In genomic region chr22:29030016-29030617, GRCh38 we compare ENCODE assay signal across 8 cellular contexts. TPM values are rescaled to one million over a fixed set of nuclear protein-coding genes. Genes with fewer than 3 reads are reported as not detected.
DNase-seq lines count a peak whose midpoint lies in the region; ATAC-seq and TF ChIP-seq lines count a peak whose summit lies in the region.

No MANE protein-coding gene starts in this region.

- H3K36me3 ChIP-seq in NT2/D1 (ENCODE audit: insufficient read depth, insufficient read length, low read length) (peaks cover 12% of the 10 kb centered on the region), osteoblast (ENCODE audit: insufficient read depth, low read length) (no peaks in the 10 kb centered on the region)

- DNase-seq in NT2/D1 (ENCODE audit: low read depth, low spot score): no peak
- peak; percentile 22 for DNase-seq in epithelial cell of esophagus (ENCODE audit: low read depth)
- no peak for DNase-seq in osteoblast (ENCODE audit: insufficient read length, low spot score, missing footprints)
- no peak for DNase-seq in activated CD8-positive, alpha-beta memory T cell treated with anti-CD3 and anti-CD28 coated beads, Interleukin-2, amount 50 U/mL, for 4 hours
- DNase-seq in ureter (ENCODE audit: low spot score): no peak

- H3K79me2 ChIP-seq in osteoblast (ENCODE audit: insufficient read depth, low read length): peaks cover 3% of the 10 kb centered on the region

- H3K4me1 ChIP-seq in NT2/D1 (ENCODE audit: insufficient read depth, insufficient read length) (peaks cover 9% of the 10 kb centered on the region), osteoblast (ENCODE audit: insufficient read depth, low read length) (peaks cover 27% of the 10 kb centered on the region)

- H3K4me3 ChIP-seq in NT2/D1 (ENCODE audit: insufficient read length, low read depth) (peak overlapping the region; percentile 23), epithelial cell of esophagus (ENCODE audit: low read length) (peak overlapping the region; percentile 19), osteoblast (ENCODE audit: insufficient read depth, low read length) (peak overlapping the region; percentile 60)

- H3K27ac ChIP-seq in C4-2B (peak overlapping the region; percentile 53), osteoblast (ENCODE audit: low read depth, low read length) (peak overlapping the region; percentile 94)

- TF ChIP-seq CTCF in C4-2B (conservative IDR thresholded peaks at IDR 0.05) (no peak), epithelial cell of esophagus (IDR thresholded peaks at IDR 0.05; ENCODE audit: insufficient read depth, low read depth, low read length, missing control alignments) (peak; percentile 4), osteoblast (IDR thresholded peaks at IDR 0.05; ENCODE audit: extremely low read depth, low read depth, low read length) (no peak)

- H3K9me3 ChIP-seq in NT2/D1 (ENCODE audit: insufficient read depth, low read length) (no peaks in the 10 kb centered on the region), osteoblast (ENCODE audit: low read depth, low read length) (no peaks in the 10 kb centered on the region)

- H3K27me3 ChIP-seq in NT2/D1 (ENCODE audit: insufficient read depth, insufficient read length) (no peaks in the 10 kb centered on the region), osteoblast (ENCODE audit: insufficient read depth, low read length) (no peaks in the 10 kb centered on the region)

- peak overlapping the region; percentile 47 for H3K9ac ChIP-seq in NT2/D1 (ENCODE audit: insufficient read length, low read depth)

- no peaks in the 10 kb centered on the region for H4K20me1 ChIP-seq in osteoblast (ENCODE audit: insufficient read depth, low read length)

- ATAC-seq in GM21360 (IDR thresholded peaks at IDR 0.05; ENCODE audit: unreplicated experiment) (no peak), HG02623 (IDR thresholded peaks at IDR 0.05; ENCODE audit: unreplicated experiment) (no peak)

- H3K4me2 ChIP-seq in osteoblast (ENCODE audit: insufficient read depth, low read length): peak overlapping the region; percentile 80

- H2AFZ ChIP-seq in osteoblast (ENCODE audit: low read length): peak overlapping the region; percentile 56

RNA-seq across cellular contexts. Expression of gene C22orf31, which starts 31.5 kb away (rescaled TPM):
- total RNA-seq in osteoblast (not detected in 2 replicates), ureter (not detected)

RNA-seq across cellular contexts. Expression of gene KREMEN1, which starts 42.7 kb away (rescaled TPM):
- total RNA-seq in osteoblast: 6.5 and 7.7 TPM in 2 replicates
- 16.5 TPM for total RNA-seq in ureter
